In the genomic region with DNA sequence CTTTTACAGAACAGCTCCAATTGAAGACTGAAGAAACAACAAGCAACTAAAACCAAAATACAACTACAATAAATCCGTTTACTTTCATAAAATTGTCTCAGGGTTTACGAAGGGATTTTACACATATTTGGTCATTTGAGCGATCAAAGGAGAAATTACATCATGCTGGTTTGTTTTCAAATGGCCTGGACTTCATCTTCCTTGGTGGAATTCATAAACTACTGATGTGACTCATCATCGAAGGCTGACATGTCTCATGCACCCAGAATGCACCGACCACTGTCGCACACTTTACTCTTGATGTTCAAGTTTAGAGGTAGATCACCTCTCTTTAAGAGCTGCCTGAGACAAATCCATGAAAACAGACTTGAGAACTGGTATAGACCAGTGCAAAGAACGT, we compare ENCODE assay signal across 1 cellular context.
TF ChIP-seq lines count a peak whose summit lies in the region.

No MANE protein-coding gene starts in this region.

TF ChIP-seq in SK-N-SH treated with all-trans-retinoic acid at 6 μM for 48 hours, 23 proteins besides CTCF, POLR2A, EP300 and RAD21 (continued from another document):
- no peak for TF ChIP-seq ARNTL (CRISPR knock-in tag; IDR thresholded peaks at IDR 0.05; ENCODE audit: borderline replicate concordance, low read depth)
- TF ChIP-seq ZFP3 (CRISPR knock-in tag; IDR thresholded peaks at IDR 0.05) = no peak
- no peak for TF ChIP-seq GLIS3 (CRISPR knock-in tag; IDR thresholded peaks at IDR 0.05)
- TF ChIP-seq TCF4 (CRISPR knock-in tag; IDR thresholded peaks at IDR 0.05; ENCODE audit: borderline replicate concordance) = no peak
- TF ChIP-seq, protein P1, sequence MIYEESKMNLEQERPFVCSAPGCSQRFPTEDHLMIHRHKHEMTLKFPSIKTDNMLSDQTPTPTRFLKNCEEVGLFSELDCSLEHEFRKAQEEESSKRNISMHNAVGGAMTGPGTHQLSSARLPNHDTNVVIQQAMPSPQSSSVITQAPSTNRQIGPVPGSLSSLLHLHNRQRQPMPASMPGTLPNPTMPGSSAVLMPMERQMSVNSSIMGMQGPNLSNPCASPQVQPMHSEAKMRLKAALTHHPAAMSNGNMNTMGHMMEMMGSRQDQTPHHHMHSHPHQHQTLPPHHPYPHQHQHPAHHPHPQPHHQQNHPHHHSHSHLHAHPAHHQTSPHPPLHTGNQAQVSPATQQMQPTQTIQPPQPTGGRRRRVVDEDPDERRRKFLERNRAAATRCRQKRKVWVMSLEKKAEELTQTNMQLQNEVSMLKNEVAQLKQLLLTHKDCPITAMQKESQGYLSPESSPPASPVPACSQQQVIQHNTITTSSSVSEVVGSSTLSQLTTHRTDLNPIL (CRISPR knock-in tag; IDR thresholded peaks at IDR 0.05; ENCODE audit: low read depth) = no peak
- TF ChIP-seq, protein P2, sequence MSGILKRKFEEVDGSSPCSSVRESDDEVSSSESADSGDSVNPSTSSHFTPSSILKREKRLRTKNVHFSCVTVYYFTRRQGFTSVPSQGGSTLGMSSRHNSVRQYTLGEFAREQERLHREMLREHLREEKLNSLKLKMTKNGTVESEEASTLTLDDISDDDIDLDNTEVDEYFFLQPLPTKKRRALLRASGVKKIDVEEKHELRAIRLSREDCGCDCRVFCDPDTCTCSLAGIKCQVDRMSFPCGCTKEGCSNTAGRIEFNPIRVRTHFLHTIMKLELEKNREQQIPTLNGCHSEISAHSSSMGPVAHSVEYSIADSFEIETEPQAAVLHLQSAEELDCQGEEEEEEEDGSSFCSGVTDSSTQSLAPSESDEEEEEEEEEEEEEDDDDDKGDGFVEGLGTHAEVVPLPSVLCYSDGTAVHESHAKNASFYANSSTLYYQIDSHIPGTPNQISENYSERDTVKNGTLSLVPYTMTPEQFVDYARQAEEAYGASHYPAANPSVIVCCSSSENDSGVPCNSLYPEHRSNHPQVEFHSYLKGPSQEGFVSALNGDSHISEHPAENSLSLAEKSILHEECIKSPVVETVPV (CRISPR knock-in tag; IDR thresholded peaks at IDR 0.05) = no peak
- no peak for TF ChIP-seq ESRRG (CRISPR knock-in tag; IDR thresholded peaks at IDR 0.05)
- TF ChIP-seq, protein P3, sequence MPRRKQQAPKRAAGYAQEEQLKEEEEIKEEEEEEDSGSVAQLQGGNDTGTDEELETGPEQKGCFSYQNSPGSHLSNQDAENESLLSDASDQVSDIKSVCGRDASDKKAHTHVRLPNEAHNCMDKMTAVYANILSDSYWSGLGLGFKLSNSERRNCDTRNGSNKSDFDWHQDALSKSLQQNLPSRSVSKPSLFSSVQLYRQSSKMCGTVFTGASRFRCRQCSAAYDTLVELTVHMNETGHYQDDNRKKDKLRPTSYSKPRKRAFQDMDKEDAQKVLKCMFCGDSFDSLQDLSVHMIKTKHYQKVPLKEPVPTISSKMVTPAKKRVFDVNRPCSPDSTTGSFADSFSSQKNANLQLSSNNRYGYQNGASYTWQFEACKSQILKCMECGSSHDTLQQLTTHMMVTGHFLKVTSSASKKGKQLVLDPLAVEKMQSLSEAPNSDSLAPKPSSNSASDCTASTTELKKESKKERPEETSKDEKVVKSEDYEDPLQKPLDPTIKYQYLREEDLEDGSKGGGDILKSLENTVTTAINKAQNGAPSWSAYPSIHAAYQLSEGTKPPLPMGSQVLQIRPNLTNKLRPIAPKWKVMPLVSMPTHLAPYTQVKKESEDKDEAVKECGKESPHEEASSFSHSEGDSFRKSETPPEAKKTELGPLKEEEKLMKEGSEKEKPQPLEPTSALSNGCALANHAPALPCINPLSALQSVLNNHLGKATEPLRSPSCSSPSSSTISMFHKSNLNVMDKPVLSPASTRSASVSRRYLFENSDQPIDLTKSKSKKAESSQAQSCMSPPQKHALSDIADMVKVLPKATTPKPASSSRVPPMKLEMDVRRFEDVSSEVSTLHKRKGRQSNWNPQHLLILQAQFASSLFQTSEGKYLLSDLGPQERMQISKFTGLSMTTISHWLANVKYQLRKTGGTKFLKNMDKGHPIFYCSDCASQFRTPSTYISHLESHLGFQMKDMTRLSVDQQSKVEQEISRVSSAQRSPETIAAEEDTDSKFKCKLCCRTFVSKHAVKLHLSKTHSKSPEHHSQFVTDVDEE (CRISPR knock-in tag; IDR thresholded peaks at IDR 0.05) = no peak
- no peak for TF ChIP-seq BACH2 (CRISPR knock-in tag; IDR thresholded peaks at IDR 0.05; ENCODE audit: borderline replicate concordance)
